ENCODE assay signal across 1 cellular context in the genomic region with DNA sequence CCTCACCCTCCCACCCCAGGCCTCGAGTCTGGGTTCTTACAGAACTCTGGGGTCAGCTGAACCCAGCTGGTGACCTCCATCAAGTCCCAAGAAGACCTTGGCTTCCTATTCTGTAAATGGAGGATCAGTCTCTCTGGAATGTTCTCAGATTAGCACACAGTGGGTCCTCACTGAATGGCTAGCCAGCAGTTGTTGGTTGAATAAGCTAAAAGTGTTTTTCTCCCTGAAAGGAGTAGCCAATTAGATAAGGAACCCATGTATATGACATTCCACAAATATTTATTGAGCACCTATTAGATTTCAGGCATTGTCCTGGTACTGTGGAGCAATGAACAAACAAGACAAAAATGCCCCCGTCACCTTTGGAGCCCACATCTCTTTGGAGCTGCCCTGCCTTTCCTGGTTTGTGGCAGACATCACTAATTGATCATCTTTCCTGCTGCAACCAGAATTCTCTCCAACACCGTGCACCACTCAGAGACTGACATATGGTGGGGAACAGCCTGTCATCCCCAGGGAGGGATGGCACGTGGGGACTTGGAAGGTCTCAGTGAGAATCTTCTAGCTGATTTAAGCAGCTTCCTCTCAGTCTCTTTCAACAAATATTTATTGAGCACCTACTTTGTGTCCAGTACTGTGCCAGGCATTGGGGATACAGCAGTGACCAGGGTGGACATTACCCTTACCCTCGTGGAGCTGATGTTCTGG.
TF ChIP-seq lines count a peak whose summit lies in the region.

No MANE protein-coding gene starts in this region.

TF ChIP-seq in HepG2, 621 proteins besides CTCF, POLR2A, EP300 and RAD21 (continued from another document and continues in another):
- TF ChIP-seq, protein P1, sequence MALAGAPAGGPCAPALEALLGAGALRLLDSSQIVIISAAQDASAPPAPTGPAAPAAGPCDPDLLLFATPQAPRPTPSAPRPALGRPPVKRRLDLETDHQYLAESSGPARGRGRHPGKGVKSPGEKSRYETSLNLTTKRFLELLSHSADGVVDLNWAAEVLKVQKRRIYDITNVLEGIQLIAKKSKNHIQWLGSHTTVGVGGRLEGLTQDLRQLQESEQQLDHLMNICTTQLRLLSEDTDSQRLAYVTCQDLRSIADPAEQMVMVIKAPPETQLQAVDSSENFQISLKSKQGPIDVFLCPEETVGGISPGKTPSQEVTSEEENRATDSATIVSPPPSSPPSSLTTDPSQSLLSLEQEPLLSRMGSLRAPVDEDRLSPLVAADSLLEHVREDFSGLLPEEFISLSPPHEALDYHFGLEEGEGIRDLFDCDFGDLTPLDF (CRISPR knock-in tag; IDR thresholded peaks at IDR 0.05): no peak
- TF ChIP-seq ZNF235 (CRISPR knock-in tag; IDR thresholded peaks at IDR 0.05; ENCODE audit: borderline replicate concordance) (no peak), DMAP1 (CRISPR knock-in tag; IDR thresholded peaks at IDR 0.05) (peak; percentile 43; the same call in 1 of the 2 replicates), SALL2 (CRISPR knock-in tag; IDR thresholded peaks at IDR 0.05) (peak; percentile 55; the same call in 1 of the 2 replicates), ZNF263 (CRISPR knock-in tag; IDR thresholded peaks at IDR 0.05) (no peak; the same call in 1 of the 2 replicates), ZNF530 (CRISPR knock-in tag; IDR thresholded peaks at IDR 0.05; ENCODE audit: low read depth) (no peak), BCL6 (CRISPR knock-in tag; IDR thresholded peaks at IDR 0.05) (0 out of 2 replicates have a peak, but pooled peaks have one; percentile 38), SAP130 (CRISPR knock-in tag; IDR thresholded peaks at IDR 0.05; ENCODE audit: low read depth) (peak; percentile 17; the same call in 1 of the 2 replicates), XBP1 (CRISPR knock-in tag; IDR thresholded peaks at IDR 0.05) (no peak), REPIN1 (CRISPR knock-in tag; IDR thresholded peaks at IDR 0.05; ENCODE audit: borderline replicate concordance, low read depth) (peak; percentile 48; the same call in 1 of the 2 replicates), BRD4 (CRISPR knock-in tag; IDR thresholded peaks at IDR 0.05) (peak; percentile 48; the same call in 1 of the 2 replicates), ZNF329 (CRISPR knock-in tag; IDR thresholded peaks at IDR 0.05; ENCODE audit: low read depth) (no peak), FOXA3 (CRISPR knock-in tag; IDR thresholded peaks at IDR 0.05) (peak; percentile 12; the same call in 1 of the 2 replicates), ZKSCAN1 (IDR thresholded peaks at IDR 0.05; ENCODE audit: low read length) (peak; percentile 94), SETDB1 (CRISPR knock-in tag; IDR thresholded peaks at IDR 0.05; ENCODE audit: borderline replicate concordance) (no peak), TEAD3 (CRISPR knock-in tag; optimal IDR thresholded peaks at IDR 0.05; ENCODE audit: borderline replicate concordance) (peak; percentile 76), ZKSCAN8 (CRISPR knock-in tag; IDR thresholded peaks at IDR 0.05; ENCODE audit: borderline replicate concordance) (no peak), KAT7 (CRISPR knock-in tag; IDR thresholded peaks at IDR 0.05; ENCODE audit: borderline replicate concordance) (no peak; the same call in 1 of the 2 replicates), HOXA3 (CRISPR knock-in tag; IDR thresholded peaks at IDR 0.05) (peak; percentile 14; the same call in 1 of the 2 replicates), SOX6 (IDR thresholded peaks at IDR 0.05) (no peak), SOX6 (CRISPR knock-in tag; IDR thresholded peaks at IDR 0.05) (peak; percentile 90), MIXL1 (CRISPR knock-in tag; IDR thresholded peaks at IDR 0.05) (0 out of 2 replicates have a peak, but pooled peaks have one; percentile 27), EHMT2 (IDR thresholded peaks at IDR 0.05; ENCODE audit: borderline replicate concordance, low read depth, low read length) (0 out of 2 replicates have a peak, but pooled peaks have one; percentile 38), ZNF501 (CRISPR knock-in tag; IDR thresholded peaks at IDR 0.05) (0 out of 2 replicates have a peak, but pooled peaks have one; percentile 31), ZNF792 (CRISPR knock-in tag; IDR thresholded peaks at IDR 0.05) (peak; percentile 39; the same call in 1 of the 2 replicates), ZNF780A (CRISPR knock-in tag; IDR thresholded peaks at IDR 0.05) (no peak), BORCS8-MEF2B (CRISPR knock-in tag; IDR thresholded peaks at IDR 0.05) (no peak), PHF21A (CRISPR knock-in tag; IDR thresholded peaks at IDR 0.05) (no peak), RCOR2 (CRISPR knock-in tag; IDR thresholded peaks at IDR 0.05) (0 out of 2 replicates have a peak, but pooled peaks have one; percentile 14), NR2F1 (CRISPR knock-in tag; IDR thresholded peaks at IDR 0.05) (0 out of 4 replicates have a peak, but pooled peaks of 1 of the 2 experiments have one; percentile 21), ZNF75D (CRISPR knock-in tag; IDR thresholded peaks at IDR 0.05; ENCODE audit: borderline replicate concordance) (0 out of 2 replicates have a peak, but pooled peaks have one; percentile 57), ZNF12 (CRISPR knock-in tag; IDR thresholded peaks at IDR 0.05) (peak; percentile 63; the same call in 1 of the 2 replicates), MEIS2 (CRISPR knock-in tag; IDR thresholded peaks at IDR 0.05) (peak; percentile 26; the same call in 1 of the 2 replicates), RARA (CRISPR knock-in tag; IDR thresholded peaks at IDR 0.05) (0 out of 2 replicates have a peak, but pooled peaks have one; percentile 7), NR2F6 (IDR thresholded peaks at IDR 0.05) (peak; percentile 62), NR2F6 (CRISPR knock-in tag; IDR thresholded peaks at IDR 0.05) (peak; percentile 37)
- TF ChIP-seq, protein P2, sequence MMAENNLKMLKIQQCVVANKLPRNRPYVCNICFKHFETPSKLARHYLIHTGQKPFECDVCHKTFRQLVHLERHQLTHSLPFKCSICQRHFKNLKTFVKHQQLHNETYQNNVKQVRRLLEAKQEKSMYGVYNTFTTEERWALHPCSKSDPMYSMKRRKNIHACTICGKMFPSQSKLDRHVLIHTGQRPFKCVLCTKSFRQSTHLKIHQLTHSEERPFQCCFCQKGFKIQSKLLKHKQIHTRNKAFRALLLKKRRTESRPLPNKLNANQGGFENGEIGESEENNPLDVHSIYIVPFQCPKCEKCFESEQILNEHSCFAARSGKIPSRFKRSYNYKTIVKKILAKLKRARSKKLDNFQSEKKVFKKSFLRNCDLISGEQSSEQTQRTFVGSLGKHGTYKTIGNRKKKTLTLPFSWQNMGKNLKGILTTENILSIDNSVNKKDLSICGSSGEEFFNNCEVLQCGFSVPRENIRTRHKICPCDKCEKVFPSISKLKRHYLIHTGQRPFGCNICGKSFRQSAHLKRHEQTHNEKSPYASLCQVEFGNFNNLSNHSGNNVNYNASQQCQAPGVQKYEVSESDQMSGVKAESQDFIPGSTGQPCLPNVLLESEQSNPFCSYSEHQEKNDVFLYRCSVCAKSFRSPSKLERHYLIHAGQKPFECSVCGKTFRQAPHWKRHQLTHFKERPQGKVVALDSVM (CRISPR knock-in tag; IDR thresholded peaks at IDR 0.05): 0 out of 2 replicates have a peak, but pooled peaks have one; percentile 30
- TF ChIP-seq, protein P3, sequence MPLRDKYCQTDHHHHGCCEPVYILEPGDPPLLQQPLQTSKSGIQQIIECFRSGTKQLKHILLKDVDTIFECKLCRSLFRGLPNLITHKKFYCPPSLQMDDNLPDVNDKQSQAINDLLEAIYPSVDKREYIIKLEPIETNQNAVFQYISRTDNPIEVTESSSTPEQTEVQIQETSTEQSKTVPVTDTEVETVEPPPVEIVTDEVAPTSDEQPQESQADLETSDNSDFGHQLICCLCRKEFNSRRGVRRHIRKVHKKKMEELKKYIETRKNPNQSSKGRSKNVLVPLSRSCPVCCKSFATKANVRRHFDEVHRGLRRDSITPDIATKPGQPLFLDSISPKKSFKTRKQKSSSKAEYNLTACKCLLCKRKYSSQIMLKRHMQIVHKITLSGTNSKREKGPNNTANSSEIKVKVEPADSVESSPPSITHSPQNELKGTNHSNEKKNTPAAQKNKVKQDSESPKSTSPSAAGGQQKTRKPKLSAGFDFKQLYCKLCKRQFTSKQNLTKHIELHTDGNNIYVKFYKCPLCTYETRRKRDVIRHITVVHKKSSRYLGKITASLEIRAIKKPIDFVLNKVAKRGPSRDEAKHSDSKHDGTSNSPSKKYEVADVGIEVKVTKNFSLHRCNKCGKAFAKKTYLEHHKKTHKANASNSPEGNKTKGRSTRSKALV (CRISPR knock-in tag; IDR thresholded peaks at IDR 0.05): 0 out of 2 replicates have a peak, but pooled peaks have one; percentile 40
- TF ChIP-seq, protein P4, sequence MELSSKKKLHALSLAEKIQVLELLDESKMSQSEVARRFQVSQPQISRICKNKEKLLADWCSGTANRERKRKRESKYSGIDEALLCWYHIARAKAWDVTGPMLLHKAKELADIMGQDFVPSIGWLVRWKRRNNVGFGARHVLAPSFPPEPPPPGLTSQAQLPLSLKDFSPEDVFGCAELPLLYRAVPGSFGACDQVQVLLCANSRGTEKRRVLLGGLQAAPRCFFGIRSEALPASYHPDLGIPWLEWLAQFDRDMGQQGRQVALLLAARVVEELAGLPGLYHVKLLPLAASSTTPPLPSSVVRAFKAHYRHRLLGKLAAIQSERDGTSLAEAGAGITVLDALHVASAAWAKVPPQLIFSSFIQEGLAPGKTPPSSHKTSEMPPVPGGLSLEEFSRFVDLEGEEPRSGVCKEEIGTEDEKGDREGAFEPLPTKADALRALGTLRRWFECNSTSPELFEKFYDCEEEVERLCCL (CRISPR knock-in tag; IDR thresholded peaks at IDR 0.05; ENCODE audit: borderline replicate concordance): no peak
- TF ChIP-seq, protein P5, sequence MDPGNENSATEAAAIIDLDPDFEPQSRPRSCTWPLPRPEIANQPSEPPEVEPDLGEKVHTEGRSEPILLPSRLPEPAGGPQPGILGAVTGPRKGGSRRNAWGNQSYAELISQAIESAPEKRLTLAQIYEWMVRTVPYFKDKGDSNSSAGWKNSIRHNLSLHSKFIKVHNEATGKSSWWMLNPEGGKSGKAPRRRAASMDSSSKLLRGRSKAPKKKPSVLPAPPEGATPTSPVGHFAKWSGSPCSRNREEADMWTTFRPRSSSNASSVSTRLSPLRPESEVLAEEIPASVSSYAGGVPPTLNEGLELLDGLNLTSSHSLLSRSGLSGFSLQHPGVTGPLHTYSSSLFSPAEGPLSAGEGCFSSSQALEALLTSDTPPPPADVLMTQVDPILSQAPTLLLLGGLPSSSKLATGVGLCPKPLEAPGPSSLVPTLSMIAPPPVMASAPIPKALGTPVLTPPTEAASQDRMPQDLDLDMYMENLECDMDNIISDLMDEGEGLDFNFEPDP (CRISPR knock-in tag; conservative IDR thresholded peaks at IDR 0.05): no peak
- TF ChIP-seq, protein P6, sequence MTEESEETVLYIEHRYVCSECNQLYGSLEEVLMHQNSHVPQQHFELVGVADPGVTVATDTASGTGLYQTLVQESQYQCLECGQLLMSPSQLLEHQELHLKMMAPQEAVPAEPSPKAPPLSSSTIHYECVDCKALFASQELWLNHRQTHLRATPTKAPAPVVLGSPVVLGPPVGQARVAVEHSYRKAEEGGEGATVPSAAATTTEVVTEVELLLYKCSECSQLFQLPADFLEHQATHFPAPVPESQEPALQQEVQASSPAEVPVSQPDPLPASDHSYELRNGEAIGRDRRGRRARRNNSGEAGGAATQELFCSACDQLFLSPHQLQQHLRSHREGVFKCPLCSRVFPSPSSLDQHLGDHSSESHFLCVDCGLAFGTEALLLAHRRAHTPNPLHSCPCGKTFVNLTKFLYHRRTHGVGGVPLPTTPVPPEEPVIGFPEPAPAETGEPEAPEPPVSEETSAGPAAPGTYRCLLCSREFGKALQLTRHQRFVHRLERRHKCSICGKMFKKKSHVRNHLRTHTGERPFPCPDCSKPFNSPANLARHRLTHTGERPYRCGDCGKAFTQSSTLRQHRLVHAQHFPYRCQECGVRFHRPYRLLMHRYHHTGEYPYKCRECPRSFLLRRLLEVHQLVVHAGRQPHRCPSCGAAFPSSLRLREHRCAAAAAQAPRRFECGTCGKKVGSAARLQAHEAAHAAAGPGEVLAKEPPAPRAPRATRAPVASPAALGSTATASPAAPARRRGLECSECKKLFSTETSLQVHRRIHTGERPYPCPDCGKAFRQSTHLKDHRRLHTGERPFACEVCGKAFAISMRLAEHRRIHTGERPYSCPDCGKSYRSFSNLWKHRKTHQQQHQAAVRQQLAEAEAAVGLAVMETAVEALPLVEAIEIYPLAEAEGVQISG (CRISPR knock-in tag; IDR thresholded peaks at IDR 0.05): 0 out of 2 replicates have a peak, but pooled peaks have one; percentile 25
- TF ChIP-seq, protein P7, sequence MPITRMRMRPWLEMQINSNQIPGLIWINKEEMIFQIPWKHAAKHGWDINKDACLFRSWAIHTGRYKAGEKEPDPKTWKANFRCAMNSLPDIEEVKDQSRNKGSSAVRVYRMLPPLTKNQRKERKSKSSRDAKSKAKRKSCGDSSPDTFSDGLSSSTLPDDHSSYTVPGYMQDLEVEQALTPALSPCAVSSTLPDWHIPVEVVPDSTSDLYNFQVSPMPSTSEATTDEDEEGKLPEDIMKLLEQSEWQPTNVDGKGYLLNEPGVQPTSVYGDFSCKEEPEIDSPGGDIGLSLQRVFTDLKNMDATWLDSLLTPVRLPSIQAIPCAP (CRISPR knock-in tag; IDR thresholded peaks at IDR 0.05; ENCODE audit: low read depth): no peak
- TF ChIP-seq, protein P8, sequence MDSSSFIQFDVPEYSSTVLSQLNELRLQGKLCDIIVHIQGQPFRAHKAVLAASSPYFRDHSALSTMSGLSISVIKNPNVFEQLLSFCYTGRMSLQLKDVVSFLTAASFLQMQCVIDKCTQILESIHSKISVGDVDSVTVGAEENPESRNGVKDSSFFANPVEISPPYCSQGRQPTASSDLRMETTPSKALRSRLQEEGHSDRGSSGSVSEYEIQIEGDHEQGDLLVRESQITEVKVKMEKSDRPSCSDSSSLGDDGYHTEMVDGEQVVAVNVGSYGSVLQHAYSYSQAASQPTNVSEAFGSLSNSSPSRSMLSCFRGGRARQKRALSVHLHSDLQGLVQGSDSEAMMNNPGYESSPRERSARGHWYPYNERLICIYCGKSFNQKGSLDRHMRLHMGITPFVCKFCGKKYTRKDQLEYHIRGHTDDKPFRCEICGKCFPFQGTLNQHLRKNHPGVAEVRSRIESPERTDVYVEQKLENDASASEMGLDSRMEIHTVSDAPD (CRISPR knock-in tag; IDR thresholded peaks at IDR 0.05): 0 out of 2 replicates have a peak, but pooled peaks have one; percentile 39
